Comparison of ENCODE assay signal across 19 cellular contexts in the genomic region with DNA sequence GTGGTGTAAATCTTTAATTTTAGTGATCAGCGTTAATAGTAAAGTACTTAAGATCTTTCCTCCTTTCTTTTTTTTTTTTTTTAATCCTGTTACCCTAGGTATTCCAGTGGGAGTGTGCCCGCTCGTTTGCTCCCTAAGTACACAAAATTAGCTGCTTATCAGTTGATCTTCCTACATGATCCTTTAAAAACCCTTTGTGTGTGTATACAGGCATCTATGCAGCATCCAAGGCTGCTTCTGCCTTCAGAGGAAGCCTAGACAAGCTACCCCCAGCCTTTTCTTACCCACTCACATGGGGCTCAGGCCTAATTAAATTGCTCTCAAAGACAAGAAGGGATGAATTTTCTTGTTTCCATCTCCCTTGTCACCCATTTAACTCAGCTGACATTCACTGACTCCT.
"Had no signal": no experiment of that assay in that cellular context is flagged by ENCODE, and none has a peak within 500 bp of the region (broad histone marks: within the 10 kb centered on the region; RNA-seq: fewer than 3 reads in every experiment).

No MANE protein-coding gene starts in this region.

- H3K4me1 Mint-ChIP-seq: activated naive CD4-positive, alpha-beta T cell treated with anti-CD3 and anti-CD28 coated beads, Interleukin-2, amount 50 U/mL, for 24 hours had no signal

- FAIRE-seq: astrocyte, keratinocyte, pancreas had no signal

- H3K4me3 Mint-ChIP-seq: activated naive CD4-positive, alpha-beta T cell treated with anti-CD3 and anti-CD28 coated beads, Interleukin-2, amount 50 U/mL, for 24 hours; activated T-cell treated with anti-CD3 and anti-CD28 coated beads, Interleukin-2, amount 50 U/mL, for 72 hours; dendritic cell treated with granulocyte-macrophage colony-stimulating factor and Interleukin-4, amounts not matched to agents 40 ng/mL and 50 ng/mL, for 4 days had no signal

- H3K27me3 Mint-ChIP-seq: activated naive CD4-positive, alpha-beta T cell treated with anti-CD3 and anti-CD28 coated beads, Interleukin-2, amount 50 U/mL, for 24 hours; dendritic cell treated with granulocyte-macrophage colony-stimulating factor and Interleukin-4, amounts not matched to agents 40 ng/mL and 50 ng/mL, for 4 days had no signal

- ATAC-seq: activated T-cell treated with anti-CD3 and anti-CD28 coated beads, Interleukin-2, amount 50 U/mL, for 72 hours; left lobe of liver; pancreas; upper lobe of right lung had no signal

- H3K27ac Mint-ChIP-seq: activated naive CD4-positive, alpha-beta T cell treated with anti-CD3 and anti-CD28 coated beads, Interleukin-2, amount 50 U/mL, for 24 hours; activated T-cell treated with anti-CD3 and anti-CD28 coated beads, Interleukin-2, amount 50 U/mL, for 72 hours; dendritic cell treated with granulocyte-macrophage colony-stimulating factor and Interleukin-4, amounts not matched to agents 40 ng/mL and 50 ng/mL, for 4 days had no signal

- H3K4me1 ChIP-seq: adrenal gland, esophagus squamous epithelium, pancreas, upper lobe of right lung had no signal

- H3K27me3 ChIP-seq: adrenal gland, esophagus squamous epithelium, neutrophil, upper lobe of right lung had no signal

- H3K4me3 ChIP-seq: adrenal gland, esophagus squamous epithelium, lung, pancreas, upper lobe of right lung had no signal

- DNase-seq: activated CD4-positive, alpha-beta T cell treated with anti-CD3 and anti-CD28 coated beads, Interleukin-2, amount 50 U/mL, for 4 hours; activated gamma-delta T cell; activated T-cell treated with anti-CD3 and anti-CD28 coated beads, Interleukin-2, amount 50 U/mL, for 72 hours; adrenal gland; effector memory CD4-positive, alpha-beta T cell; esophagus squamous epithelium; pancreas; stimulated activated CD4-positive, alpha-beta T cell treated with anti-CD3 and anti-CD28 coated beads, Interleukin-12 subunit alpha, Interleukin-12 subunit beta, amount 100 ng/mL, for 4 hours; stimulated activated CD4-positive, alpha-beta T cell treated with anti-CD3 and anti-CD28 coated beads, Interleukin-1b, Interleukin-23, amount 100 ng/mL, for 48 hours; stimulated activated CD8-positive, alpha-beta memory T cell treated with anti-CD3 and anti-CD28 coated beads, Interleukin-4, amount 100 ng/mL, for 48 hours; stimulated activated naive CD4-positive, alpha-beta T cell; upper lobe of right lung had no signal

- H3K36me3 ChIP-seq: adrenal gland, esophagus squamous epithelium, neutrophil, pancreas, upper lobe of right lung had no signal

- H3K36me3 Mint-ChIP-seq: activated naive CD4-positive, alpha-beta T cell treated with anti-CD3 and anti-CD28 coated beads, Interleukin-2, amount 50 U/mL, for 24 hours had no signal

- H3K27ac ChIP-seq: adrenal gland, esophagus squamous epithelium, neutrophil, pancreas, upper lobe of right lung had no signal

- H3K9me3 ChIP-seq: adrenal gland, neutrophil, pancreas, upper lobe of right lung had no signal
